Comparison of ENCODE assay signal across 1 cellular context in genomic region chr6:161368514-161368913, GRCh38.
TF ChIP-seq lines count a peak whose summit lies in the region.

No MANE protein-coding gene starts in this region.

TF ChIP-seq in IMR-90, 13 proteins besides CTCF, POLR2A, EP300 and RAD21:
- no peak for TF ChIP-seq SMC3 (IDR thresholded peaks at IDR 0.05; ENCODE audit: low read depth, low read length)
- TF ChIP-seq CEBPB (IDR thresholded peaks at IDR 0.05; ENCODE audit: low read depth, low read length): no peak
- no peak for TF ChIP-seq CHD1 (IDR thresholded peaks at IDR 0.05; ENCODE audit: low read depth, low read length)
- no peak for TF ChIP-seq NFE2L2 (IDR thresholded peaks at IDR 0.05; ENCODE audit: low read depth, low read length)
- no peak for TF ChIP-seq MAZ (IDR thresholded peaks at IDR 0.05; ENCODE audit: borderline replicate concordance, low read depth, low read length)
- no peak for TF ChIP-seq FOS (IDR thresholded peaks at IDR 0.05; ENCODE audit: low read depth, low read length)
- no peak for TF ChIP-seq MAFK (IDR thresholded peaks at IDR 0.05; ENCODE audit: low read depth, low read length)
